1 cellular context compared by ENCODE assay signal in genomic region chr13:32075150-32075851, GRCh38.
A peak's percentile ranks its signal among the peaks of the same experiment; 100 is the strongest.
TF ChIP-seq lines count a peak whose summit lies in the region.

No MANE protein-coding gene starts in this region.

TF ChIP-seq in HepG2, 621 proteins besides CTCF, POLR2A, EP300 and RAD21 (continued from another document and continues in another):
- TF ChIP-seq SNAPC4 (CRISPR knock-in tag; IDR thresholded peaks at IDR 0.05) (no peak), HDAC2 (CRISPR knock-in tag; IDR thresholded peaks at IDR 0.05) (0 out of 2 replicates have a peak, but pooled peaks have one; percentile 21), HOMEZ (CRISPR knock-in tag; IDR thresholded peaks at IDR 0.05; ENCODE audit: low read depth) (no peak), SMYD3 (CRISPR knock-in tag; IDR thresholded peaks at IDR 0.05) (no peak), ZNF569 (CRISPR knock-in tag; IDR thresholded peaks at IDR 0.05; ENCODE audit: borderline replicate concordance) (no peak), MXI1 (IDR thresholded peaks at IDR 0.05; ENCODE audit: borderline replicate concordance, low read depth, low read length) (no peak), CSRNP1 (CRISPR knock-in tag; IDR thresholded peaks at IDR 0.05) (no peak), ZNF225 (CRISPR knock-in tag; IDR thresholded peaks at IDR 0.05) (no peak), UBTF (CRISPR knock-in tag; IDR thresholded peaks at IDR 0.05) (no peak), GPBP1L1 (CRISPR knock-in tag; IDR thresholded peaks at IDR 0.05) (no peak), ETV6 (CRISPR knock-in tag; conservative IDR thresholded peaks at IDR 0.05) (no peak), ZNF878 (CRISPR knock-in tag; IDR thresholded peaks at IDR 0.05) (0 out of 2 replicates have a peak, but pooled peaks have one; percentile 23), TP53 (CRISPR knock-in tag; conservative IDR thresholded peaks at IDR 0.05) (no peak), ZNF660 (CRISPR knock-in tag; IDR thresholded peaks at IDR 0.05; ENCODE audit: borderline replicate concordance, low read depth) (no peak), ZNF740 (CRISPR knock-in tag; IDR thresholded peaks at IDR 0.05) (no peak), YEATS4 (CRISPR knock-in tag; IDR thresholded peaks at IDR 0.05; ENCODE audit: borderline replicate concordance) (no peak), ZNF597 (CRISPR knock-in tag; IDR thresholded peaks at IDR 0.05) (no peak), EHMT2 (IDR thresholded peaks at IDR 0.05; ENCODE audit: borderline replicate concordance, low read depth, low read length) (no peak), PHB2 (IDR thresholded peaks at IDR 0.05; ENCODE audit: partially characterized antibody) (no peak), REPIN1 (CRISPR knock-in tag; IDR thresholded peaks at IDR 0.05; ENCODE audit: borderline replicate concordance, low read depth) (no peak), BHLHE40 (IDR thresholded peaks at IDR 0.05; ENCODE audit: low read length) (no peak), ZNF552 (CRISPR knock-in tag; IDR thresholded peaks at IDR 0.05; ENCODE audit: borderline replicate concordance) (no peak), MIER3 (CRISPR knock-in tag; IDR thresholded peaks at IDR 0.05; ENCODE audit: borderline replicate concordance) (no peak), HNF1A (IDR thresholded peaks at IDR 0.05; ENCODE audit: low read depth) (no peak), HNF1A (CRISPR knock-in tag; IDR thresholded peaks at IDR 0.05; ENCODE audit: borderline replicate concordance) (no peak), ZZZ3 (CRISPR knock-in tag; IDR thresholded peaks at IDR 0.05; ENCODE audit: borderline replicate concordance) (no peak), SIX1 (CRISPR knock-in tag; IDR thresholded peaks at IDR 0.05; ENCODE audit: borderline replicate concordance) (no peak), KDM6A (CRISPR knock-in tag; IDR thresholded peaks at IDR 0.05; ENCODE audit: low read depth) (no peak), KMT2A (CRISPR knock-in tag; IDR thresholded peaks at IDR 0.05) (no peak), FOXA3 (CRISPR knock-in tag; IDR thresholded peaks at IDR 0.05) (peak; percentile 71), ZBTB20 (CRISPR knock-in tag; IDR thresholded peaks at IDR 0.05; ENCODE audit: borderline replicate concordance, low read depth) (no peak), ZFP90 (CRISPR knock-in tag; IDR thresholded peaks at IDR 0.05; ENCODE audit: borderline replicate concordance) (no peak), CREM (IDR thresholded peaks at IDR 0.05) (peak; percentile 50), CREM (CRISPR knock-in tag; IDR thresholded peaks at IDR 0.05) (no peak), TIGD3 (CRISPR knock-in tag; IDR thresholded peaks at IDR 0.05; ENCODE audit: borderline replicate concordance) (no peak), CEBPG (CRISPR knock-in tag; IDR thresholded peaks at IDR 0.05) (no peak), LCORL (IDR thresholded peaks at IDR 0.05) (no peak), LCORL (CRISPR knock-in tag; IDR thresholded peaks at IDR 0.05) (no peak), FOXP4 (CRISPR knock-in tag; IDR thresholded peaks at IDR 0.05) (peak; percentile 63), ZMAT5 (CRISPR knock-in tag; IDR thresholded peaks at IDR 0.05; ENCODE audit: borderline replicate concordance, low read depth) (no peak)
